In the genomic region with DNA sequence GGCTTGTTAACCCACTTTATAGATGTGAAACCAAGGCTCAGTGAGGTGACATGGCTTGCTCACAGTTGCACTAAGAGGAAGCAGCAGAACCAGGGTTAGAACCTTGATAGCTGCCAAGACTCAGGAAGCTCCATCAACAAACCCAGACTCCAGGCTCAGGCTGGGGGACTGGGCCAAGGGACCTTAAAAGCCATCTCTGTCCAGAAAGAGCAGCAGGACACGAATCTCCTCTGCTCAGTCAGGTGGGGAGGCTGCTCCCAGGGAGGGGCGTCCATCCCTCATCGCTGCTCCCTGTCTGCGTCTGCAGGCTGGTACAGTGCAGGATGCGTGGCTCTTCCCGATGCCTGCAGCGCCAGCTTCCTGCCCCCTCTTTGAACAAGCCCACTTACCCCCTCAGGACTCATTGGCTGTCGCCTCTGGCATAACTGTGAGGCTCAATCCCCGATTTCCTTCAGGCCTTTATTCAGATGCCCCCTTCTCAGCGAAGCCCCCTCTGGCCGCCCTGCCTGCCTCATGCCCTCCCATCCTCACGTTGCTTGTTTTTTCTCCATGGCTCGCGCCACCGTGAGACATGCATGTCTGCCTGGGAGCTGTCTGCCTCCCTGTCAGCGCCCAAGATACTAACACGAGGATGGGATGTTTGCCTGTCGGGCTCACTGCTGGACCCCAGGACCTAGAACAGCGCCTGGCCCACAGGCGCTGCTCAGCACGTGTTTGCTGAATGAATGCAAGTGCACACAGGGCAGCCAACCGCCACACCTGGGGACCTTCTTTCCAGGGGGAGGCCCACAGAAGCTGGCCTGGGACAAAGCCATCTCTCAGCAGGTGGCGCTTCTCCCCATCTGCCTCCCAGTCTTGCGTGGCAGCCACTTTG, we compare ENCODE assay signal across 19 cellular contexts. TPM values are rescaled to one million over a fixed set of nuclear protein-coding genes. Genes with fewer than 3 reads are reported as not detected.
DNase-seq lines count a peak whose midpoint lies in the region; ATAC-seq, FAIRE-seq and TF ChIP-seq lines count a peak whose summit lies in the region.
"Had no signal": no experiment of that assay in that cellular context is flagged by ENCODE, and none has a peak within 500 bp of the region (broad histone marks: within the 10 kb centered on the region; RNA-seq: fewer than 3 reads in every experiment).

No MANE protein-coding gene starts in this region.

- no peak overlapping the region for H3K4me3 ChIP-seq in H1 (ENCODE audit: extremely low read depth in 1 of 4, insufficient read depth in 2 of 4, low read depth in 3 of 4, low read length in 4 of 4)
- peak overlapping the region; percentile 45 for H3K4me3 ChIP-seq in trophoblast cell (ENCODE audit: low read depth, low read length)

- H3K27ac ChIP-seq in H1 (ENCODE audit: low read depth, low read length): no peak overlapping the region
- H3K27ac ChIP-seq in trophoblast cell (ENCODE audit: low read depth, low read length): no peak overlapping the region

- no peak overlapping the region for H4K91ac ChIP-seq in H1 (replicated peaks; ENCODE audit: insufficient read length, low read length)
- no peak overlapping the region for H4K91ac ChIP-seq in trophoblast cell (ENCODE audit: low read depth, low read length)

- no peak for FAIRE-seq in H1 (lab: Jason Lieb, UNC)
- FAIRE-seq: D721Med had no signal

- H3K23me2 ChIP-seq in H1 (ENCODE audit: low read depth, low read length): no peaks in the 10 kb centered on the region; the same call in 1 of the 2 replicates

- H2AFZ ChIP-seq in H1 (ENCODE audit: low read length): no peak overlapping the region
- no peak overlapping the region for H2AFZ ChIP-seq in trophoblast cell (ENCODE audit: insufficient read depth, low read length, poor library complexity)

- H3K18ac ChIP-seq in H1 (ENCODE audit: extremely low read depth, low read length): no peak overlapping the region
- no peak overlapping the region for H3K18ac ChIP-seq in trophoblast cell (ENCODE audit: low read length)

- no peak for TF ChIP-seq EP300 in H1 (IDR thresholded peaks at IDR 0.05; ENCODE audit: borderline replicate concordance in 1 of 2, low read depth in 2 of 2, low read length in 2 of 2)

- TF ChIP-seq CTCF in H1 (IDR thresholded peaks at IDR 0.05; ENCODE audit: control extremely low read depth in 1 of 3, insufficient read depth in 1 of 3, low read depth in 1 of 3, low read length in 3 of 3) (no peak), GM10266 (IDR thresholded peaks at IDR 0.05; ENCODE audit: control insufficient read depth, insufficient read depth, low read depth, missing control alignments) (no peak)

- H3K9me3 ChIP-seq in H1 (ENCODE audit: insufficient read depth in 2 of 2, low read depth in 1 of 2, low read length in 1 of 2) (no peaks in the 10 kb centered on the region), trophoblast cell (ENCODE audit: insufficient read depth, low read depth, low read length) (peaks cover 5% of the 10 kb centered on the region)
- H3K9me3 ChIP-seq: BE2C, SK-N-SH had no signal

- peaks cover 0 to 8% of the 10 kb centered on the region in 2 experiments; a peak in 1 of 4 replicates for H3K79me2 ChIP-seq in H1 (ENCODE audit: control insufficient read depth in 1 of 2, insufficient read depth in 2 of 2, low read length in 2 of 2)
- no peaks in the 10 kb centered on the region for H3K79me2 ChIP-seq in trophoblast cell (ENCODE audit: control insufficient read depth, insufficient read depth, low read length, poor library complexity)

- POLR2A ChIA-PET in H1 (lab: Charles Lee; ENCODE audit: partially characterized antibody): interaction anchor here (0.7 to 1.9 kb wide), 3 partner anchors 9 to 124 kb away, joined by 3 to 7 read pairs (median 5); no protein-coding TSS in a partner anchor

- H3K79me1 ChIP-seq in H1 (ENCODE audit: low read depth, low read length): peaks cover 17% of the 10 kb centered on the region
- H3K79me1 ChIP-seq in trophoblast cell (ENCODE audit: low read length): no peaks in the 10 kb centered on the region

- H2BK120ac ChIP-seq in H1 (replicated peaks; ENCODE audit: low read depth, low read length): no peak overlapping the region
- no peak overlapping the region for H2BK120ac ChIP-seq in trophoblast cell (ENCODE audit: insufficient read depth, low read length, poor library complexity)

- H2BK20ac ChIP-seq in H1 (ENCODE audit: low read length): no peak overlapping the region

- no peak overlapping the region for H2BK15ac ChIP-seq in H1 (ENCODE audit: low read length)

- H4K12ac ChIP-seq in trophoblast cell (ENCODE audit: low read depth, low read length): no peak overlapping the region

- ATAC-seq in GM18505 (IDR thresholded peaks at IDR 0.05; ENCODE audit: unreplicated experiment): no peak
- ATAC-seq: CD8-positive, alpha-beta T cell; HCT116; PC-3 had no signal

- H2BK5ac ChIP-seq in H1 (ENCODE audit: low read depth, low read length): no peak overlapping the region; the same call in 1 of the 2 replicates
- H2BK5ac ChIP-seq in trophoblast cell (ENCODE audit: low read depth, low read length, poor library complexity): no peak overlapping the region

- H3K27me3 ChIP-seq in H1 (replicated peaks in 1 of 4; ENCODE audit: control insufficient read depth in 3 of 4, extremely low read depth in 1 of 4, insufficient read depth in 3 of 4, low read length in 3 of 4) (no peaks in the 10 kb centered on the region), trophoblast cell (ENCODE audit: insufficient read depth, low read length) (no peaks in the 10 kb centered on the region)
- H3K27me3 ChIP-seq: BE2C had no signal

- H3K23ac ChIP-seq in H1 (ENCODE audit: insufficient read length) (no peak overlapping the region), trophoblast cell (ENCODE audit: low read length) (no peak overlapping the region)

- H3K4me1 ChIP-seq in H1 (replicated peaks in 1 of 4; ENCODE audit: control insufficient read depth in 3 of 4, insufficient read depth in 4 of 4, low read length in 3 of 4): peaks cover 0 to 3% (median 1%) of the 10 kb centered on the region in 4 experiments; a peak in 3 of 7 replicates
- H3K4me1 ChIP-seq in trophoblast cell (ENCODE audit: control insufficient read depth in 1 of 2, insufficient read depth in 2 of 2, low read length in 2 of 2): no peaks in the 10 kb centered on the region
- H3K4me1 ChIP-seq: BE2C had no signal

- TF ChIP-seq POLR2A in GM18505 (IDR thresholded peaks at IDR 0.05; ENCODE audit: borderline replicate concordance, extremely low read depth, insufficient read depth, insufficient read length) (peak; percentile 15), H1 (IDR thresholded peaks at IDR 0.05; ENCODE audit: control extremely low read depth in 1 of 2, low read depth in 2 of 2, low read length in 2 of 2) (no peak)

- H3K9ac ChIP-seq in H1 (replicated peaks in 1 of 4; ENCODE audit: extremely low read depth in 1 of 4, low read depth in 3 of 4, low read length in 3 of 4): no peak overlapping the region
- H3K9ac ChIP-seq in trophoblast cell (ENCODE audit: low read length): no peak overlapping the region
- H3K9ac ChIP-seq: SK-N-SH had no signal

- H2BK12ac ChIP-seq in H1 (ENCODE audit: low read depth, low read length): no peak overlapping the region
- H2BK12ac ChIP-seq in trophoblast cell (ENCODE audit: low read length): no peak overlapping the region

- WGBS in H1 (ENCODE audit: extremely low coverage in 1 of 2, insufficient coverage in 1 of 2, insufficient read length in 1 of 2, insufficient replicate concordance in 2 of 2, low coverage in 1 of 2, low lambda C conversion rate in 2 of 2, missing lambda C conversion rate in 1 of 2), 2 experiments: 96% methylated on average over 22 of the region's 24 CpGs; no CpG with 5 or more reads in 1 of the 2 experiments
- WGBS in trophoblast cell (ENCODE audit: extremely low coverage, insufficient coverage, insufficient read length): no CpG with 5 or more reads among the region's 24 CpGs

- no peak overlapping the region for H3K4ac ChIP-seq in H1 (replicated peaks; ENCODE audit: insufficient read length, low read depth, low read length)
- no peak overlapping the region for H3K4ac ChIP-seq in trophoblast cell (ENCODE audit: low read depth, low read length)

- H4K8ac ChIP-seq in H1 (ENCODE audit: extremely low read depth, insufficient read depth, low read length) (peak overlapping the region; percentile 1; the same call in 1 of the 2 replicates), trophoblast cell (ENCODE audit: low read depth, low read length) (no peak overlapping the region)

- H3K4me2 ChIP-seq in H1 (ENCODE audit: insufficient read depth in 1 of 2, low read depth in 2 of 2, low read length in 2 of 2) (no peak overlapping the region), trophoblast cell (ENCODE audit: low read length) (no peak overlapping the region)
- H3K4me2 ChIP-seq: SK-N-SH had no signal

- peaks cover 0 to 20% (median 5%) of the 10 kb centered on the region in 4 experiments; a peak in 3 of 8 replicates for H3K36me3 ChIP-seq in H1 (ENCODE audit: control insufficient read depth in 2 of 4, insufficient read depth in 4 of 4, low read length in 3 of 4)
- H3K36me3 ChIP-seq in trophoblast cell (ENCODE audit: control insufficient read depth in 1 of 2, insufficient read depth in 2 of 2, low read length in 2 of 2): peaks cover 27 to 32% of the 10 kb centered on the region in 2 experiments

- H3K14ac ChIP-seq in H1 (ENCODE audit: insufficient read length) (no peak overlapping the region), trophoblast cell (ENCODE audit: low read length) (no peak overlapping the region)

- CTCF ChIA-PET in H1 (lab: Charles Lee; ENCODE audit: partially characterized antibody): interaction anchor here (0.6 to 2.6 kb wide), 9 partner anchors 8 to 124 kb away, joined by 3 to 9 read pairs (median 5); a partner anchor contains a TSS

- DNase-seq in CD1c-positive myeloid dendritic cell (ENCODE audit: extremely low spot score) (peak; percentile 2), H1 (ENCODE audit: low read depth in 1 of 2, low spot score in 2 of 2) (no peak), trophoblast cell (no peak), GM10266 (ENCODE audit: extremely low spot score) (no peak), putamen (ENCODE audit: low spot score) (no peak), LoVo (ENCODE audit: low spot score) (no peak), kidney glomerular epithelial cell (lab: John Stamatoyannopoulos, UW) (no peak)
- DNase-seq: BE2C; CD8-positive, alpha-beta T cell; NCI-H1048; NCI-H2107; NCI-H345; PC-3; SK-N-SH had no signal

- H4K20me1 ChIP-seq in H1 (replicated peaks in 1 of 2; ENCODE audit: control insufficient read depth in 1 of 2, insufficient read depth in 2 of 2, low read length in 2 of 2): peaks cover 0 to 21% of the 10 kb centered on the region in 2 experiments

- no peak overlapping the region for H3K56ac ChIP-seq in H1 (replicated peaks; ENCODE audit: insufficient read length, low read depth, low read length)

- TF ChIP-seq RAD21 in H1 (IDR thresholded peaks at IDR 0.05 in 1 of 2, conservative IDR thresholded peaks at IDR 0.05 in 1 of 2; ENCODE audit: low read depth in 2 of 2, low read length in 2 of 2): no peak

- no peak overlapping the region for H4K5ac ChIP-seq in H1 (ENCODE audit: insufficient read length, low read depth, low read length)

- H2AK5ac ChIP-seq in H1 (ENCODE audit: low read depth, low read length) (no peak overlapping the region), trophoblast cell (ENCODE audit: low read length) (no peak overlapping the region)

RNA-seq across cellular contexts. Expression of a gene that starts 21.5 kb away (rescaled TPM):
- 137 and 151 TPM in 2 replicates for total RNA-seq in H1 (2021; fragmentation: NEBNext Ultra II Directional; extraction: Animal tissue kit (Norgen Biotek cat#: 25700))
- 183 and 252 TPM in 2 replicates for polyA plus RNA-seq in H1 (2011; rRNA removed)
- polyA plus RNA-seq in H1 (2011; cell fraction: cytosol; rRNA removed): 155 TPM
- polyA plus RNA-seq in H1 (2011; cell fraction: nucleus; rRNA removed): 441 TPM
- polyA plus RNA-seq in H1 (2012, experiment 1 of 2): 88.9 to 168 TPM (median 110 TPM) in 4 replicates
- polyA plus RNA-seq in H1 (2012, experiment 2 of 2): 68.5 TPM
- 95.7 TPM for polyA plus RNA-seq in H1 (2013, experiment 1 of 2)
- polyA plus RNA-seq in H1 (2013, experiment 2 of 2): 92.0 TPM
- polyA minus RNA-seq in H1 (2011; rRNA and poly(A)+ RNA removed): 126 and 143 TPM in 2 replicates
- polyA minus RNA-seq in H1 (2011; cell fraction: cytosol; rRNA and poly(A)+ RNA removed): 85.3 TPM
- polyA minus RNA-seq in H1 (2011; cell fraction: nucleus; rRNA and poly(A)+ RNA removed): 82.5 TPM
- 118 and 120 TPM in 2 replicates for polyA plus RNA-seq in trophoblast cell (2013)

RNA-seq across cellular contexts. Expression of a gene that starts 37.2 kb away (rescaled TPM):
- 0.63 and 1.9 TPM in 2 replicates for total RNA-seq in H1 (2021; fragmentation: NEBNext Ultra II Directional; extraction: Animal tissue kit (Norgen Biotek cat#: 25700))
- polyA plus RNA-seq in H1 (2011; rRNA removed): 2.1 and 4.6 TPM in 2 replicates
- polyA plus RNA-seq in H1 (2011; cell fraction: cytosol; rRNA removed): 2.6 TPM
- polyA plus RNA-seq in H1 (2011; cell fraction: nucleus; rRNA removed): 3.3 TPM
- polyA plus RNA-seq in H1 (2012, experiment 1 of 2): 1.2 to 2.1 TPM (median 1.7 TPM) in 4 replicates
- 1.0 TPM for polyA plus RNA-seq in H1 (2012, experiment 2 of 2)
- polyA plus RNA-seq in H1 (2013, experiment 1 of 2): 0.87 TPM
- 0.81 TPM for polyA plus RNA-seq in H1 (2013, experiment 2 of 2)
- polyA minus RNA-seq in H1 (2011; rRNA and poly(A)+ RNA removed): 0.28 and 0.66 TPM in 2 replicates
- polyA minus RNA-seq in H1 (2011; cell fraction: cytosol; rRNA and poly(A)+ RNA removed): 2.8 TPM
- 1.2 TPM for polyA minus RNA-seq in H1 (2011; cell fraction: nucleus; rRNA and poly(A)+ RNA removed)
- 0.46 and 0.49 TPM in 2 replicates for polyA plus RNA-seq in trophoblast cell (2013)
- total RNA-seq: HT1080, PC-3 had no signal

RNA-seq across cellular contexts. Expression of a gene that starts 45.5 kb away (rescaled TPM):
- total RNA-seq in H1 (2021; fragmentation: NEBNext Ultra II Directional; extraction: Animal tissue kit (Norgen Biotek cat#: 25700)): not detected in 2 replicates
- 0.24 and 0.26 TPM in 2 replicates for polyA plus RNA-seq in H1 (2011; rRNA removed)
- polyA plus RNA-seq in H1 (2011; cell fraction: cytosol; rRNA removed): 0.22 TPM
- polyA plus RNA-seq in H1 (2011; cell fraction: nucleus; rRNA removed): 0.13 TPM
- 0.25 to 0.59 TPM (median 0.46 TPM) in 3 of 4 replicates, not detected in the other for polyA plus RNA-seq in H1 (2012, experiment 1 of 2)
- polyA plus RNA-seq in H1 (2012, experiment 2 of 2): 0.10 TPM
- 0.28 TPM for polyA plus RNA-seq in H1 (2013, experiment 1 of 2)
- polyA plus RNA-seq in H1 (2013, experiment 2 of 2): 0.18 TPM
- not detected in 2 replicates for polyA minus RNA-seq in H1 (2011; rRNA and poly(A)+ RNA removed)
- polyA minus RNA-seq in H1 (2011; cell fraction: cytosol; rRNA and poly(A)+ RNA removed): not detected
- 0.30 TPM for polyA minus RNA-seq in H1 (2011; cell fraction: nucleus; rRNA and poly(A)+ RNA removed)
- polyA plus RNA-seq in trophoblast cell (2013): not detected in 2 replicates
- total RNA-seq: CD8-positive, alpha-beta T cell had no signal
- polyA plus RNA-seq: AG04450 had no signal
